Comparison of ENCODE assay signal across 11 cellular contexts in genomic region chr10:44980309-44981171, GRCh38. TPM values are rescaled to one million over a fixed set of nuclear protein-coding genes. Genes with fewer than 3 reads are reported as not detected.
DNase-seq lines count a peak whose midpoint lies in the region; ATAC-seq and TF ChIP-seq lines count a peak whose summit lies in the region.
"Had no signal": no experiment of that assay in that cellular context is flagged by ENCODE, and none has a peak within 500 bp of the region (broad histone marks: within the 10 kb centered on the region; RNA-seq: fewer than 3 reads in every experiment).

No MANE protein-coding gene starts in this region.

- peaks cover 24 to 53% of the 10 kb centered on the region in 2 donors for H3K4me1 ChIP-seq in lung (ENCODE audit: control insufficient read depth in 2 of 2, insufficient read depth in 2 of 2, low read length in 2 of 2)
- H3K4me1 ChIP-seq in tibial nerve = peaks cover 0 to 85% (median 58%) of the 10 kb centered on the region in 4 donors

- H3K27me3 ChIP-seq in lung (ENCODE audit: control insufficient read depth, insufficient read depth) (no peaks in the 10 kb centered on the region), tibial nerve (no peaks in the 10 kb centered on the region)

- H3K27ac ChIP-seq in caudate nucleus (ENCODE audit: low read depth, low read length) (peak overlapping the region; percentile 84), lung (ENCODE audit: low read depth in 1 of 2, low read length in 1 of 2) (peak overlapping the region; percentile 87 to 97), tibial nerve (peak overlapping the region; percentile 86 to 97 (median 92))

- no peak for TF ChIP-seq POLR2A in tibial nerve (IDR thresholded peaks at IDR 0.05)

- peaks cover 0 to 9% of the 10 kb centered on the region in 2 donors for H3K36me3 ChIP-seq in lung (ENCODE audit: control insufficient read depth in 2 of 2, insufficient read depth in 2 of 2, low read length in 2 of 2)
- peaks cover 0 to 59% (median 14%) of the 10 kb centered on the region in 3 donors for H3K36me3 ChIP-seq in tibial nerve

- DNase-seq in DMS53 (lab: John Stamatoyannopoulos, UW) = peak; percentile 57
- no peak for DNase-seq in DMS53 treated with DMSO at 0.1 percent for 48 hours (lab: John Stamatoyannopoulos, UW; ENCODE audit: unreplicated experiment)
- DNase-seq in caudate nucleus (lab: John Stamatoyannopoulos, UW) = no peak
- DNase-seq in lung (ENCODE audit: low spot score) = no peak
- DNase-seq in tibial nerve (ENCODE audit: low spot score in 2 of 2) = no peak
- no peak for DNase-seq in NCI-H1092 treated with DMSO at 0.1 percent for 48 hours (lab: John Stamatoyannopoulos, UW)
- DNase-seq: activated CD8-positive, alpha-beta memory T cell treated with anti-CD3 and anti-CD28 coated beads, Interleukin-2, amount 50 U/mL, for 48 hours; SHP77 treated with DMSO at 0.1 percent for 48 hours had no signal

- H3K4me3 ChIP-seq in lung = no peak overlapping the region
- no peak overlapping the region for H3K4me3 ChIP-seq in tibial nerve

- TF ChIP-seq CTCF in lung (IDR thresholded peaks at IDR 0.05; ENCODE audit: control extremely low read depth, extremely low read depth) = no peak
- TF ChIP-seq CTCF in tibial nerve (IDR thresholded peaks at IDR 0.05) = no peak

- 84 to 86% methylated on average over 14 of the region's 14 CpGs for WGBS in lung, 2 donors
- WGBS in tibial nerve, 2 donors = 55 to 61% methylated on average over 14 of the region's 14 CpGs

- TF ChIP-seq EP300 in tibial nerve (IDR thresholded peaks at IDR 0.05) = no peak

- H3K9me3 ChIP-seq in lung (ENCODE audit: control insufficient read depth in 2 of 2, insufficient read depth in 1 of 2, low read length in 1 of 2) = no peaks in the 10 kb centered on the region
- no peaks in the 10 kb centered on the region for H3K9me3 ChIP-seq in tibial nerve

- ATAC-seq in lung (ENCODE audit: insufficient read depth, low FRiP score) (no peak), GM18498 (IDR thresholded peaks at IDR 0.05; ENCODE audit: unreplicated experiment) (no peak), GM18858 (IDR thresholded peaks at IDR 0.05; ENCODE audit: unreplicated experiment) (no peak)

RNA-seq across cellular contexts. Expression of gene DEPP1, which starts 1.9 kb away (rescaled TPM):
- total RNA-seq in lung (100 to 1,000 TPM in 1 of 2 donors, 10 to 100 TPM in 1; 37.0 to 149 TPM), tibial nerve (1,000 to 10,000 TPM in 1 of 4 donors, 100 to 1,000 TPM in 3; 530 to 1,439 (median 798) TPM)
- 10 to 100 TPM; 48.3 to 91.9 TPM for polyA plus RNA-seq in lung
- polyA plus RNA-seq: IgD-negative memory B cell had no signal

RNA-seq across cellular contexts. Expression of gene ZNF22, which starts 20.2 kb away (rescaled TPM):
- total RNA-seq in lung (10 to 100 TPM; 17.7 to 40.7 TPM), tibial nerve (10 to 100 TPM; 23.4 to 30.2 (median 26.0) TPM)
- 10 to 100 TPM; 16.8 to 18.6 TPM for polyA plus RNA-seq in lung

RNA-seq across cellular contexts. Expression of gene RASSF4, which starts 20.9 kb away (rescaled TPM):
- total RNA-seq in lung (10 to 100 TPM; 38.8 to 44.3 TPM), tibial nerve (100 to 1,000 TPM; 153 to 275 (median 185) TPM)
- 10 to 100 TPM; 19.5 to 55.4 TPM for polyA plus RNA-seq in lung
